In genomic region chr11:62561677-62562230, GRCh38 we compare ENCODE assay signal across 2 cellular contexts.
TF ChIP-seq lines count a peak whose summit lies in the region.

No MANE protein-coding gene starts in this region.

TF ChIP-seq in WTC11, 78 proteins besides CTCF, POLR2A, EP300 and RAD21:
- TF ChIP-seq SP1 (CRISPR knock-in tag; conservative IDR thresholded peaks at IDR 0.05) (0 out of 2 replicates have a peak, but pooled peaks have one; percentile 16), FOXK1 (CRISPR knock-in tag; IDR thresholded peaks at IDR 0.05) (peak; percentile 86)

TF ChIP-seq in H1, 55 proteins besides CTCF, POLR2A, EP300 and RAD21:
- 0 out of 2 replicates have a peak, but pooled peaks have one; percentile 45 for TF ChIP-seq RXRA (IDR thresholded peaks at IDR 0.05; ENCODE audit: insufficient read depth, low read depth, low read length)
- TF ChIP-seq CHD7 (IDR thresholded peaks at IDR 0.05; ENCODE audit: insufficient replicate concordance, low read length): peak; percentile 40
- peak; percentile 43; the same call in 1 of the 2 replicates for TF ChIP-seq SP1 (IDR thresholded peaks at IDR 0.05; ENCODE audit: low read depth, low read length)
- TF ChIP-seq NANOG (IDR thresholded peaks at IDR 0.05; ENCODE audit: insufficient read depth, low read depth, low read length, poor library complexity, severe bottlenecking): peak; percentile 45
- TF ChIP-seq ASH2L (IDR thresholded peaks at IDR 0.05; ENCODE audit: low read length): peak; percentile 8
TF ChIP-seq in H1: peak in this region for 5; not testable (repeated sequence) for 50.
